Comparison of ENCODE assay signal across 19 cellular contexts in the genomic region with DNA sequence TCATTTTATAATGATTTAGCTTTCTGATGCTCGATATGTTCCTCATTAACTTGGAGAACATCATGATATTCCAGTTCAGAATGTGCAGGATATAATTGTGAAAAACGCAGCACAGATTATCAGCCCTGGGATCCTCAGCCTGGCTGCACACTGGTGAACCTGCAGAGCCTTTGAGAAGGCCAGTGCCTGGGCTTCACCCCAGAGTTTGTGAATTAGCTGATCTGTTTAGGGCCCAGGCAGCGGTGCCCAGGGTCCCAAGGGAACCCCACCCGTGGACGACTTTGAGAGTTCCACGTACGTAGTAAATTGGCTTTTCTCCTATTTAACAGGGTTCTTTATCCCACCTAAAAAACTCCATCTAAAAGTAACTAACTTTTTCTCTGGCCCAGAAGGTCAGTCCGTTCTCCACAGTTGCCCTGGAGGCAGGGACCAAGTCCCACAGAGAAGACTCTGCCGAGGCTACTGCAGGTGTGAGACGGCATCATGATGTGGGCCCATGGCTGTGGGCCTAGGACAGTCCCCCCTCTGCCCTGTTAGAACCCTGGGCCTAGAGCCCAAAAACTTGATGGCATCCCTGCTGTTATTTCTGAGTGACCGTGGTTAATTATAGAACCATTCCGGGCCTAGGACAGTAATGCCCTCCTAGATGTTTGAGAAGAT.
"Had no signal": no experiment of that assay in that cellular context is flagged by ENCODE, and none has a peak within 500 bp of the region (broad histone marks: within the 10 kb centered on the region; RNA-seq: fewer than 3 reads in every experiment).

No MANE protein-coding gene starts in this region.

- H3K4me1 ChIP-seq: testis had no signal

- H3K27ac ChIP-seq: left lung, right atrium auricular region, testis, tibial nerve had no signal

- DNase-seq: effector memory CD4-positive, alpha-beta T cell; heart right ventricle; hypothalamus; left lung; mesenchymal stem cell; midbrain; naive B cell; posterior cingulate gyrus; stimulated activated CD4-positive, alpha-beta T cell treated with anti-CD3 and anti-CD28 coated beads, Interleukin-15, amount 100 ng/mL, for 24 hours; stimulated activated CD4-positive, alpha-beta T cell treated with anti-CD3 and anti-CD28 coated beads, Interleukin-1b, Interleukin-23, amount 100 ng/mL, for 48 hours; stimulated activated CD4-positive, alpha-beta T cell treated with anti-CD3 and anti-CD28 coated beads, Interleukin-4, amount 100 ng/mL, for 24 hours; stimulated activated naive CD8-positive, alpha-beta T cell treated with anti-CD3 and anti-CD28 coated beads, Interleukin-15, amount 100 ng/mL, for 72 hours; testis had no signal

- H3K9me3 ChIP-seq: heart right ventricle, left lung, right atrium auricular region, testis, tibial nerve had no signal

- H3K4me3 ChIP-seq: heart right ventricle, left lung, lung, right atrium auricular region, testis, tibial nerve had no signal

- H3K27me3 ChIP-seq: heart right ventricle, left lung, right atrium auricular region, testis, tibial nerve had no signal

- FAIRE-seq: frontal cortex, islet of Langerhans had no signal

- H3K36me3 ChIP-seq: left lung, right atrium auricular region, tibial nerve had no signal

- ATAC-seq: esophagus mucosa; left lung; stimulated activated naive CD8-positive, alpha-beta T cell treated with anti-CD3 and anti-CD28 coated beads, Interleukin-15, amount 100 ng/mL, for 72 hours had no signal
